Comparison of ENCODE assay signal across 22 cellular contexts in genomic region chr2:173522356-173522755, GRCh38.
"Had no signal": no experiment of that assay in that cellular context is flagged by ENCODE, and none has a peak within 500 bp of the region (broad histone marks: within the 10 kb centered on the region; RNA-seq: fewer than 3 reads in every experiment).

No MANE protein-coding gene starts in this region.

- H3K9me3 Mint-ChIP-seq: natural killer cell had no signal

- DNase-seq: effector CD4-positive, alpha-beta T cell; endodermal cell; erythroblast; heart left ventricle; hypothalamus; kidney glomerular epithelial cell; mammary epithelial cell; natural killer cell; nucleus accumbens; pancreas; right cardiac atrium; stimulated activated CD4-positive, alpha-beta T cell treated with anti-CD3 and anti-CD28 coated beads, Interleukin-1b, Interleukin-23, amount 100 ng/mL, for 48 hours; stimulated activated CD4-positive, alpha-beta T cell treated with anti-CD3 and anti-CD28 coated beads, Interleukin-4, amount 100 ng/mL, for 24 hours; tibial artery; upper lobe of right lung had no signal

- H3K4me3 Mint-ChIP-seq: endodermal cell; natural killer cell; neural progenitor cell; stimulated activated memory B cell treated with anti-CD40 and anti-IgM and Interleukin-4, amounts not matched to agents 10 μg/mL and 1 μg/mL and 100 μg/mL, for 72 hours; stimulated activated naive CD8-positive, alpha-beta T cell treated with anti-CD3 and anti-CD28 coated beads, Interleukin-15, Interleukin-2, amounts not matched to agents 100 ng/mL and 50 ng/mL, for 24 hours had no signal

- H3K4me3 ChIP-seq: coronary artery, heart left ventricle, neural progenitor cell, pancreas, tibial artery, upper lobe of right lung, vagina had no signal

- H3K27me3 Mint-ChIP-seq: progenitor cell of endocrine pancreas had no signal

- H3K27ac Mint-ChIP-seq: endodermal cell; natural killer cell; neural progenitor cell; progenitor cell of endocrine pancreas; stimulated activated memory B cell treated with anti-CD40 and anti-IgM and Interleukin-4, amounts not matched to agents 10 μg/mL and 1 μg/mL and 100 μg/mL, for 72 hours; stimulated activated naive CD8-positive, alpha-beta T cell treated with anti-CD3 and anti-CD28 coated beads, Interleukin-15, Interleukin-2, amounts not matched to agents 100 ng/mL and 50 ng/mL, for 24 hours had no signal

- ATAC-seq: heart left ventricle, left lobe of liver, pancreas, right cardiac atrium, upper lobe of right lung had no signal

- H3K4me1 Mint-ChIP-seq: endodermal cell; natural killer cell; stimulated activated memory B cell treated with anti-CD40 and anti-IgM and Interleukin-4, amounts not matched to agents 10 μg/mL and 1 μg/mL and 100 μg/mL, for 72 hours had no signal

- H3K36me3 Mint-ChIP-seq: neural progenitor cell; stimulated activated memory B cell treated with anti-CD40 and anti-IgM and Interleukin-4, amounts not matched to agents 10 μg/mL and 1 μg/mL and 100 μg/mL, for 72 hours had no signal
